ENCODE assay signal across 16 cellular contexts in genomic region chr2:120379916-120380893, GRCh38. TPM values are rescaled to one million over a fixed set of nuclear protein-coding genes. Genes with fewer than 3 reads are reported as not detected.
DNase-seq lines count a peak whose midpoint lies in the region; ATAC-seq, FAIRE-seq and TF ChIP-seq lines count a peak whose summit lies in the region.
"Had no signal": no experiment of that assay in that cellular context is flagged by ENCODE, and none has a peak within 500 bp of the region (broad histone marks: within the 10 kb centered on the region; RNA-seq: fewer than 3 reads in every experiment).

No MANE protein-coding gene starts in this region.

- H3K4me3 ChIP-seq in pancreas (no peak overlapping the region), WERI-Rb-1 (ENCODE audit: low read depth, low read length) (no peak overlapping the region)
- H3K4me3 ChIP-seq: BLaER1 treated with 17β-estradiol and CSF1 and Interleukin-3, amounts not matched to agents 10 nM and 100 nM; esophagus squamous epithelium; tibial artery had no signal

- H3K27me3 ChIP-seq in pancreas (no peaks in the 10 kb centered on the region), WERI-Rb-1 (ENCODE audit: insufficient read depth, low read depth, severe bottlenecking) (no peaks in the 10 kb centered on the region)
- H3K27me3 ChIP-seq: BLaER1 treated with 17β-estradiol and CSF1 and Interleukin-3, amounts not matched to agents 10 nM and 100 nM had no signal

- no peak overlapping the region for H3K27ac ChIP-seq in pancreas
- no peak overlapping the region for H3K27ac ChIP-seq in WERI-Rb-1
- H3K27ac ChIP-seq: 22Rv1; BLaER1 treated with 17β-estradiol and CSF1 and Interleukin-3, amounts not matched to agents 10 nM and 100 nM; esophagus squamous epithelium; tibial artery had no signal

- ATAC-seq in pancreas (peak; percentile 51 to 68 (median 60)), GM18511 (IDR thresholded peaks at IDR 0.05; ENCODE audit: unreplicated experiment) (no peak)

- DNase-seq in DMS 273 (lab: John Stamatoyannopoulos, UW; ENCODE audit: unreplicated experiment) (peak; percentile 21), DMS 273 treated with DMSO at 0.1 percent for 48 hours (lab: John Stamatoyannopoulos, UW) (no peak), NCI-H2081 (lab: John Stamatoyannopoulos, UW) (peak; percentile 72 to 88), NCI-H774 (lab: John Stamatoyannopoulos, UW) (peak; percentile 98), pancreas (peak in 2 of 6 donors; percentile 9 to 28), WERI-Rb-1 (no peak), NCI-H1694 treated with DMSO at 0.1 percent for 48 hours (lab: John Stamatoyannopoulos, UW) (no peak)
- DNase-seq: activated CD4-positive, alpha-beta T cell treated with anti-CD3 and anti-CD28 coated beads for 1 hour; activated naive CD4-positive, alpha-beta T cell treated with anti-CD3 and anti-CD28 coated beads, Interleukin-2, amount 50 U/mL, for 16 hours; esophagus squamous epithelium; nucleus accumbens; tibial artery had no signal

- H3K36me3 ChIP-seq in pancreas (no peaks in the 10 kb centered on the region), WERI-Rb-1 (no peaks in the 10 kb centered on the region)
- H3K36me3 ChIP-seq: BLaER1 treated with 17β-estradiol and CSF1 and Interleukin-3, amounts not matched to agents 10 nM and 100 nM; esophagus squamous epithelium; tibial artery had no signal

- TF ChIP-seq CTCF in pancreas (IDR thresholded peaks at IDR 0.05) (no peak), WERI-Rb-1 (IDR thresholded peaks at IDR 0.05; ENCODE audit: low read depth, low read length) (no peak)

- no peaks in the 10 kb centered on the region for H3K4me1 ChIP-seq in pancreas
- H3K4me1 ChIP-seq: esophagus squamous epithelium, tibial artery had no signal

- 62 to 63% methylated on average over 21 of the region's 21 CpGs for WGBS in pancreas, 2 donors

- intact Hi-C loops in pancreas (cut with DNase I), result no loop called here

- no peak for FAIRE-seq in pancreas (lab: Jason Lieb, UNC)

- no peaks in the 10 kb centered on the region for H3K9me3 ChIP-seq in pancreas
- H3K9me3 ChIP-seq in WERI-Rb-1 (ENCODE audit: severe bottlenecking), result no peaks in the 10 kb centered on the region
- H3K9me3 ChIP-seq: BLaER1 treated with 17β-estradiol and CSF1 and Interleukin-3, amounts not matched to agents 10 nM and 100 nM; esophagus squamous epithelium; tibial artery had no signal

RNA-seq across cellular contexts. Expression of gene INHBB, which starts 34.3 kb away (rescaled TPM):
- 1 to 10 TPM in 4 of 6 donors, under 1 TPM in 2; 0.59 to 3.6 (median 2.5) TPM for total RNA-seq in pancreas
- polyA plus RNA-seq in pancreas, result 1 to 10 TPM; 1.6 to 5.1 TPM
- total RNA-seq: T-helper 2 cell treated with Interferon-gamma antibody and Interleukin-4, amounts not matched to agents 100 ng/mL and 5 ng/mL, for 36 hours had no signal

Comparison
In these comparisons a context has a peak if more than half of its experiments do, and no peak if none do; other contexts are left out.
1. DNase-seq: peak in DMS 273 (single experiment), NCI-H2081 (2 of 2) and NCI-H774 (single experiment); none in DMS 273 treated with DMSO at 0.1 percent for 48 hours (single experiment), WERI-Rb-1 (single experiment) and NCI-H1694 treated with DMSO at 0.1 percent for 48 hours (single experiment).